26 cellular contexts compared by ENCODE assay signal in the genomic region with DNA sequence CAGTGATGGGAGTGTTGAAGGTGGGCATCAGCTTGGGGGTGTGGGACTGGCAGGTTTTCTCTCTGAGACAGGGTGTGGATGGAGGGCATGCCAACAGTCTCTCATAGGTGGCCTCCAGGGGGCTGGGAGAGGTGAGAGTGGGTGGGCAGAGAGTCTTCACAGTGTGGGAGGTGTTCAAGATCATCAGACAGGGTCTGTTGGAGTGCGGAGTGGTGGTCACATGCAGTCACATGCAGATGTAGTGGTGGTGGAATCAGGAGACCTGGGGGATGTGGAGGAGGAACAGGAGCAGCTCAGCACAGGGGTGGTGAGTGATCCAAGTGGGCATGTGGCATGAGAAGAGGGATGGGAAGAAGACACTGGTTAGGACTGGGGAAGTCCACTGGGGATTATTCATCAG. TPM values are rescaled to one million over a fixed set of nuclear protein-coding genes. Genes with fewer than 3 reads are reported as not detected.
DNase-seq lines count a peak whose midpoint lies in the region; ATAC-seq and TF ChIP-seq lines count a peak whose summit lies in the region.
"Had no signal": no experiment of that assay in that cellular context is flagged by ENCODE, and none has a peak within 500 bp of the region (broad histone marks: within the 10 kb centered on the region; RNA-seq: fewer than 3 reads in every experiment).

No MANE protein-coding gene starts in this region.

- no peak for DNase-seq in activated naive CD4-positive, alpha-beta T cell treated with anti-CD3 and anti-CD28 coated beads, Interleukin-2, amount 50 U/mL, for 72 hours (ENCODE audit: low spot score in 2 of 2)
- DNase-seq in activated naive CD4-positive, alpha-beta T cell treated with anti-CD3 and anti-CD28 coated beads, Interleukin-2, amount 50 U/mL, for 16 hours: no peak
- DNase-seq in SK-MEL-5 (ENCODE audit: low read depth, low spot score) (peak; percentile 18), naive B cell (no peak), vagina (ENCODE audit: extremely low spot score in 2 of 2) (no peak), left lobe of liver (ENCODE audit: low spot score) (no peak), testis (no peak)
- DNase-seq in CD4-positive, alpha-beta memory T cell: no peak
- DNase-seq: activated CD4-positive, alpha-beta T cell treated with anti-CD3 and anti-CD28 coated beads, Interleukin-2, amount 50 U/mL, for 1 hour; activated naive CD4-positive, alpha-beta T cell treated with Interleukin-2 at 50 U/mL for 16 hours; BE2C; cerebellar nuclear complex; DMS153; effector memory CD4-positive, alpha-beta T cell; GF-D8; glutamatergic neuron; KG1; left lung; NCI-H2029 treated with DMSO at 0.1 percent for 48 hours; retina; RPMI8226 had no signal

- intact Hi-C loops in vagina (cut with DNase I) (no loop called here), testis (cut with DNase I; ENCODE audit: low total_unique reads) (no loop called here)
- intact Hi-C loops in CD4-positive, alpha-beta memory T cell (cut with micrococcal nuclease): no loop called here

- H3K27me3 ChIP-seq in vagina (no peaks in the 10 kb centered on the region), testis (no peaks in the 10 kb centered on the region)
- H3K27me3 ChIP-seq in CD4-positive, alpha-beta memory T cell (ENCODE audit: insufficient read depth, low read length): no peaks in the 10 kb centered on the region
- H3K27me3 ChIP-seq: ascending aorta, BE2C, left lung, upper lobe of left lung had no signal

- TF ChIP-seq POLR2A in vagina (IDR thresholded peaks at IDR 0.05) (no peak), testis (IDR thresholded peaks at IDR 0.05) (no peak)

- H3K4me3 ChIP-seq in vagina (no peak overlapping the region), testis (no peak overlapping the region)
- no peak overlapping the region for H3K4me3 ChIP-seq in CD4-positive, alpha-beta memory T cell (ENCODE audit: low read length in 2 of 2)
- H3K4me3 ChIP-seq: ascending aorta, left lung, upper lobe of left lung had no signal

- peaks cover 63 to 83% (median 75%) of the 10 kb centered on the region in 3 donors for H3K4me1 Mint-ChIP-seq in naive B cell
- peaks cover 2 to 27% (median 11%) of the 10 kb centered on the region in 4 donors for H3K4me1 Mint-ChIP-seq in CD4-positive, alpha-beta memory T cell

- H3K9me3 Mint-ChIP-seq in activated naive CD4-positive, alpha-beta T cell treated with anti-CD3 and anti-CD28 coated beads, Interleukin-2, amount 50 U/mL, for 72 hours: no peaks in the 10 kb centered on the region
- no peaks in the 10 kb centered on the region for H3K9me3 Mint-ChIP-seq in naive B cell
- H3K9me3 Mint-ChIP-seq in CD4-positive, alpha-beta memory T cell: no peaks in the 10 kb centered on the region

- H3K27ac ChIP-seq in vagina (peak overlapping the region; percentile 22), testis (no peak overlapping the region)
- no peak overlapping the region for H3K27ac ChIP-seq in CD4-positive, alpha-beta memory T cell (ENCODE audit: low read depth, low read length)
- H3K27ac ChIP-seq: ascending aorta had no signal

- ATAC-seq in activated naive CD4-positive, alpha-beta T cell treated with anti-CD3 and anti-CD28 coated beads, Interleukin-2, amount 50 U/mL, for 72 hours: no peak
- ATAC-seq in naive B cell (ENCODE audit: low read depth in 2 of 2): no peak
- ATAC-seq in left lobe of liver: no peak

- in situ Hi-C loops in SK-MEL-5 (cut with HindIII; ENCODE audit: low pct_unique_long_range_greater_than_20kb, low sequenced_read_pairs): no loop called here

- H3K4me1 ChIP-seq in vagina: peaks cover 61% of the 10 kb centered on the region
- H3K4me1 ChIP-seq in CD4-positive, alpha-beta memory T cell (ENCODE audit: insufficient read depth, low read length): peaks cover 9% of the 10 kb centered on the region
- H3K4me1 ChIP-seq in testis: peaks cover 7% of the 10 kb centered on the region
- H3K4me1 ChIP-seq: BE2C had no signal

- POLR2A ChIA-PET in CD4-positive, alpha-beta memory T cell (lab: Charles Lee; ENCODE audit: partially characterized antibody): no interaction called here

- 0 to 40% methylated on average over 1 of the region's 1 CpG for WGBS in testis, 2 donors

- H3K4me3 Mint-ChIP-seq in naive B cell: peak overlapping the region in 6 of 8 donors; percentile 53 to 97 (median 82)
- H3K4me3 Mint-ChIP-seq in CD4-positive, alpha-beta memory T cell: no peak overlapping the region

- no peaks in the 10 kb centered on the region for H3K9me3 ChIP-seq in vagina
- H3K9me3 ChIP-seq in CD4-positive, alpha-beta memory T cell (ENCODE audit: control insufficient read depth in 1 of 2, low read length in 2 of 2): no peaks in the 10 kb centered on the region
- H3K9me3 ChIP-seq in testis: no peaks in the 10 kb centered on the region
- H3K9me3 ChIP-seq: ascending aorta, BE2C, left lung, upper lobe of left lung had no signal

- no peak for TF ChIP-seq CTCF in vagina (IDR thresholded peaks at IDR 0.05)
- no peak for TF ChIP-seq CTCF in testis (IDR thresholded peaks at IDR 0.05)

- H3K36me3 Mint-ChIP-seq in activated naive CD4-positive, alpha-beta T cell treated with anti-CD3 and anti-CD28 coated beads, Interleukin-2, amount 50 U/mL, for 72 hours: peaks cover 1 to 5% of the 10 kb centered on the region in 2 donors
- peaks cover 10 to 19% of the 10 kb centered on the region in 2 donors for H3K36me3 Mint-ChIP-seq in naive B cell
- peaks cover 14 to 18% of the 10 kb centered on the region in 2 donors for H3K36me3 Mint-ChIP-seq in CD4-positive, alpha-beta memory T cell

- H3K36me3 ChIP-seq in vagina (peaks cover 0 to 5% of the 10 kb centered on the region in 2 donors), testis (ENCODE audit: low read depth, missing control alignments) (no peaks in the 10 kb centered on the region)
- no peaks in the 10 kb centered on the region for H3K36me3 ChIP-seq in CD4-positive, alpha-beta memory T cell (ENCODE audit: insufficient read depth, low read length)
- H3K36me3 ChIP-seq: BE2C had no signal

- H3K27me3 Mint-ChIP-seq in naive B cell: no peaks in the 10 kb centered on the region
- H3K27me3 Mint-ChIP-seq in CD4-positive, alpha-beta memory T cell: no peaks in the 10 kb centered on the region

- H3K27ac Mint-ChIP-seq in activated naive CD4-positive, alpha-beta T cell treated with anti-CD3 and anti-CD28 coated beads, Interleukin-2, amount 50 U/mL, for 72 hours: peak overlapping the region; percentile 48 to 59
- peak overlapping the region; percentile 10 to 99 (median 94) for H3K27ac Mint-ChIP-seq in naive B cell
- peak overlapping the region in 2 of 7 donors; percentile 25 to 47 for H3K27ac Mint-ChIP-seq in CD4-positive, alpha-beta memory T cell

- CTCF ChIA-PET in CD4-positive, alpha-beta memory T cell (lab: Charles Lee; ENCODE audit: partially characterized antibody): no interaction called here

RNA-seq across cellular contexts. Expression of gene GM2A, which starts 5.8 kb away (rescaled TPM):
- 10 to 100 TPM; 36.8 to 85.2 TPM for total RNA-seq in activated naive CD4-positive, alpha-beta T cell treated with anti-CD3 and anti-CD28 coated beads, Interleukin-2, amount 50 U/mL, for 72 hours
- total RNA-seq in SK-MEL-5 (2014; rRNA removed; shearing (Covaris generic)): 93.4 and 96.2 TPM in 2 replicates
- polyA plus RNA-seq in SK-MEL-5 (2015; cell fraction: cytosol; rRNA removed): 87.1 and 99.8 TPM in 2 replicates
- 6.6 and 6.8 TPM in 2 replicates for polyA plus RNA-seq in SK-MEL-5 (2015; cell fraction: nucleus; rRNA removed)
- polyA plus RNA-seq in naive B cell (ENCODE audit: low read depth in 6 of 6) (10 to 100 TPM; 37.6 to 74.5 (median 53.4) TPM), testis (ENCODE audit: insufficient read depth, low read depth, low replicate concordance) (29.8 TPM)
- total RNA-seq in vagina (71.7 TPM), left lobe of liver (13.2 TPM), testis (10 to 100 TPM; 38.0 to 54.4 TPM)
- 10 to 100 TPM; 20.4 to 23.1 TPM for total RNA-seq in CD4-positive, alpha-beta memory T cell
- polyA plus RNA-seq in CD4-positive, alpha-beta memory T cell: 1 to 10 TPM; 4.3 to 5.6 TPM

RNA-seq across cellular contexts. Expression of gene CCDC69, which starts 34.9 kb away (rescaled TPM):
- 10 to 100 TPM; 21.0 to 23.8 TPM for total RNA-seq in activated naive CD4-positive, alpha-beta T cell treated with anti-CD3 and anti-CD28 coated beads, Interleukin-2, amount 50 U/mL, for 72 hours
- 1.1 TPM in 2 replicates for total RNA-seq in SK-MEL-5 (2014; rRNA removed; shearing (Covaris generic))
- 1.7 and 1.9 TPM in 2 replicates for polyA plus RNA-seq in SK-MEL-5 (2015; cell fraction: cytosol; rRNA removed)
- polyA plus RNA-seq in SK-MEL-5 (2015; cell fraction: nucleus; rRNA removed): 0.42 and 0.72 TPM in 2 replicates
- 100 to 1,000 TPM in 3 of 6 donors, 10 to 100 TPM in 3; 76.4 to 143 (median 98.1) TPM for polyA plus RNA-seq in naive B cell (ENCODE audit: low read depth in 6 of 6)
- total RNA-seq in vagina: 84.5 TPM
- total RNA-seq in CD4-positive, alpha-beta memory T cell: 10 to 100 TPM; 93.5 to 93.9 TPM
- 10 to 100 TPM; 38.9 to 83.0 TPM for polyA plus RNA-seq in CD4-positive, alpha-beta memory T cell
- 29.2 TPM for total RNA-seq in left lobe of liver
- total RNA-seq in testis: 10 to 100 TPM; 37.6 to 65.3 TPM
- 40.8 TPM for polyA plus RNA-seq in testis (ENCODE audit: insufficient read depth, low read depth, low replicate concordance)

RNA-seq across cellular contexts. Expression of gene SLC36A3, which starts 44.8 kb away (rescaled TPM):
- total RNA-seq in activated naive CD4-positive, alpha-beta T cell treated with anti-CD3 and anti-CD28 coated beads, Interleukin-2, amount 50 U/mL, for 72 hours: not detected
- not detected in 2 replicates for total RNA-seq in SK-MEL-5 (2014; rRNA removed; shearing (Covaris generic))
- polyA plus RNA-seq in SK-MEL-5 (2015; cell fraction: cytosol; rRNA removed): not detected in 2 replicates
- not detected in 2 replicates for polyA plus RNA-seq in SK-MEL-5 (2015; cell fraction: nucleus; rRNA removed)
- under 1 TPM in 1 of 6 donors, not detected in 5; 0.26 TPM for polyA plus RNA-seq in naive B cell (ENCODE audit: low read depth in 6 of 6)
- total RNA-seq in vagina: not detected
- total RNA-seq in CD4-positive, alpha-beta memory T cell: not detected
- not detected for polyA plus RNA-seq in CD4-positive, alpha-beta memory T cell
- not detected for total RNA-seq in left lobe of liver
- total RNA-seq in testis: 1 to 10 TPM; 4.2 to 8.3 TPM
- 21.9 TPM for polyA plus RNA-seq in testis (ENCODE audit: insufficient read depth, low read depth, low replicate concordance)
- total RNA-seq: A172, ascending aorta, left lung, mononuclear cell, NCI-H460, upper lobe of left lung had no signal

Comparison
In these comparisons a context has a peak if more than half of its experiments do, and no peak if none do; other contexts are left out.
1. H3K4me3 Mint-ChIP-seq: peak in naive B cell (6 of 8); none in CD4-positive, alpha-beta memory T cell (0 of 8).
2. RNA of gene CCDC69, which starts 34.9 kb away (total RNA-seq): 93.5 to 93.9 TPM in CD4-positive, alpha-beta memory T cell, 84.5 TPM in vagina (single experiment), 37.6 to 65.3 TPM in testis, 29.2 TPM in left lobe of liver (single experiment) and 21.0 to 23.8 TPM in activated naive CD4-positive, alpha-beta T cell treated with anti-CD3 and anti-CD28 coated beads, Interleukin-2, amount 50 U/mL, for 72 hours; 1.1 TPM in SK-MEL-5; every median in the first group is over 10 times any median in the second.